18 cellular contexts compared by ENCODE assay signal in the genomic region with DNA sequence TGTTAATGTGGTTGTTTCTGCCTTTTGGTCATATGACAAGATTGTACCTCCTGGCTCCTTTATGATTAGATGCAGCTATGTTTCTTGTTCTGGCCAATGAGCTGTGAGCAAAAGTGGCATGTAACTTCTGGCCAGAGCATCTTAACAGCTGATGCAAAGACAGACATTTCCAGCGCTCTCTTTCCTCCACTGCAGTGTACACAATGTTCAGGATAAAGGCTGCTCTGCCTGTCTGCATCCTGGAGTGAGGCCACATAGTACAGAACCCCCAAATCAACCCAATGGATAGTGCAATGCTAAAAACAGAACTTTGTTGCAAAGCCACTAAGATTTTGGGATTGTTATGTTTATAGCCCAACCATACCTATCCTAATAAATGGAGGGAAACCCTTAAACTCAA. TPM values are rescaled to one million over a fixed set of nuclear protein-coding genes. Genes with fewer than 3 reads are reported as not detected.
DNase-seq lines count a peak whose midpoint lies in the region; ATAC-seq and TF ChIP-seq lines count a peak whose summit lies in the region.
"Had no signal": no experiment of that assay in that cellular context is flagged by ENCODE, and none has a peak within 500 bp of the region (broad histone marks: within the 10 kb centered on the region; RNA-seq: fewer than 3 reads in every experiment).

No MANE protein-coding gene starts in this region.

- peak overlapping the region; percentile 80 for H3K27ac Mint-ChIP-seq in activated CD4-positive, alpha-beta T cell treated with anti-CD3 and anti-CD28 coated beads for 36 hours
- peak overlapping the region; percentile 53 to 90 (median 79) for H3K27ac Mint-ChIP-seq in CD4-positive, alpha-beta memory T cell
- H3K27ac Mint-ChIP-seq in brain (peak overlapping the region in 4 of 5 experiments; percentile 21 to 74 (median 37)), nephron progenitor cell (peak overlapping the region; percentile 82)

- no peak for ATAC-seq in activated CD4-positive, alpha-beta T cell treated with anti-CD3 and anti-CD28 coated beads for 36 hours
- no peak for ATAC-seq in HG03135 (IDR thresholded peaks at IDR 0.05; ENCODE audit: unreplicated experiment)
- ATAC-seq: foreskin keratinocyte had no signal

- peaks cover 94% of the 10 kb centered on the region for H3K4me1 ChIP-seq in CD4-positive, alpha-beta memory T cell (ENCODE audit: insufficient read depth, low read length)

- peak overlapping the region; percentile 11 for H3K4me3 Mint-ChIP-seq in activated CD4-positive, alpha-beta T cell treated with anti-CD3 and anti-CD28 coated beads for 36 hours
- peak overlapping the region in 7 of 8 donors; percentile 24 to 77 (median 64) for H3K4me3 Mint-ChIP-seq in CD4-positive, alpha-beta memory T cell
- H3K4me3 Mint-ChIP-seq in brain (peak overlapping the region in 3 of 5 experiments; percentile 12 to 44 (median 14)), nephron progenitor cell (no peak overlapping the region)

- POLR2A ChIA-PET in activated CD4-positive, alpha-beta T cell treated with anti-CD3 and anti-CD28 coated beads for 36 hours (lab: Charles Lee) = interaction anchor here (1.0 kb wide), 1 partner anchor 49 kb away, joined by 3 read pairs; no protein-coding TSS in a partner anchor
- POLR2A ChIA-PET in CD4-positive, alpha-beta memory T cell (lab: Charles Lee; ENCODE audit: partially characterized antibody) = interaction anchor here (1.3 to 1.6 kb wide), 2 partner anchors 10 to 16 kb away, joined by 4 to 12 read pairs; no protein-coding TSS in a partner anchor

- TF ChIP-seq CTCF in brain (conservative IDR thresholded peaks at IDR 0.05) (no peak), nephron progenitor cell (IDR thresholded peaks at IDR 0.05) (no peak)

- no peaks in the 10 kb centered on the region for H3K27me3 Mint-ChIP-seq in activated CD4-positive, alpha-beta T cell treated with anti-CD3 and anti-CD28 coated beads for 36 hours
- H3K27me3 Mint-ChIP-seq in CD4-positive, alpha-beta memory T cell = no peaks in the 10 kb centered on the region
- no peaks in the 10 kb centered on the region for H3K27me3 Mint-ChIP-seq in brain
- no peaks in the 10 kb centered on the region for H3K27me3 Mint-ChIP-seq in nephron progenitor cell (ENCODE audit: low read depth, poor library complexity)

- no peaks in the 10 kb centered on the region for H3K27me3 ChIP-seq in CD4-positive, alpha-beta memory T cell (ENCODE audit: insufficient read depth, low read length)
- H3K27me3 ChIP-seq: colonic mucosa, foreskin keratinocyte, thyroid gland had no signal

- peak overlapping the region; percentile 4 for H3K27ac ChIP-seq in CD4-positive, alpha-beta memory T cell (ENCODE audit: low read depth, low read length)
- H3K27ac ChIP-seq: 22Rv1, colonic mucosa, foreskin keratinocyte, thyroid gland had no signal

- no peak overlapping the region for H3K4me3 ChIP-seq in CD4-positive, alpha-beta memory T cell (ENCODE audit: low read length in 2 of 2)
- H3K4me3 ChIP-seq: colonic mucosa, skin epidermis, thyroid gland had no signal

- no peaks in the 10 kb centered on the region for H3K9me3 Mint-ChIP-seq in activated CD4-positive, alpha-beta T cell treated with anti-CD3 and anti-CD28 coated beads for 36 hours (ENCODE audit: low read depth)
- H3K9me3 Mint-ChIP-seq in CD4-positive, alpha-beta memory T cell = no peaks in the 10 kb centered on the region
- peaks cover 0 to 1% (median 0%) of the 10 kb centered on the region in 5 experiments for H3K9me3 Mint-ChIP-seq in brain
- peaks cover 4% of the 10 kb centered on the region for H3K9me3 Mint-ChIP-seq in nephron progenitor cell

- no peaks in the 10 kb centered on the region for H3K36me3 ChIP-seq in CD4-positive, alpha-beta memory T cell (ENCODE audit: insufficient read depth, low read length)
- H3K36me3 ChIP-seq: colonic mucosa, thyroid gland had no signal

- peaks cover 25% of the 10 kb centered on the region for H3K36me3 Mint-ChIP-seq in activated CD4-positive, alpha-beta T cell treated with anti-CD3 and anti-CD28 coated beads for 36 hours (ENCODE audit: low read depth)
- peaks cover 7 to 45% of the 10 kb centered on the region in 2 donors for H3K36me3 Mint-ChIP-seq in CD4-positive, alpha-beta memory T cell
- H3K36me3 Mint-ChIP-seq in brain (peaks cover 60% of the 10 kb centered on the region), nephron progenitor cell (ENCODE audit: low read depth) (peaks cover 53% of the 10 kb centered on the region)

- no peaks in the 10 kb centered on the region for H3K9me3 ChIP-seq in CD4-positive, alpha-beta memory T cell (ENCODE audit: control insufficient read depth in 1 of 2, low read length in 2 of 2)
- H3K9me3 ChIP-seq: colonic mucosa, thyroid gland had no signal

- DNase-seq in activated CD4-positive, alpha-beta T cell treated with anti-CD3 and anti-CD28 coated beads for 36 hours = no peak
- DNase-seq in activated CD4-positive, alpha-beta T cell treated with anti-CD3 and anti-CD28 coated beads for 48 hours = no peak
- no peak for DNase-seq in CD4-positive, alpha-beta memory T cell
- no peak for DNase-seq in nephron progenitor cell
- no peak for DNase-seq in iPS-NIHi11 (ENCODE audit: low spot score)
- DNase-seq in OCI-M1 (lab: John Stamatoyannopoulos, UW) = no peak
- DNase-seq: colonic mucosa; DMS53; foreskin keratinocyte; NCI-H1092; NCI-H2081 treated with DMSO at 0.1 percent for 48 hours; stimulated activated CD4-positive, alpha-beta T cell treated with anti-CD3 and anti-CD28 coated beads, Interleukin-4, amount 100 ng/mL, for 4 hours; SW 1271; thyroid gland had no signal

- peaks cover 93% of the 10 kb centered on the region for H3K4me1 Mint-ChIP-seq in activated CD4-positive, alpha-beta T cell treated with anti-CD3 and anti-CD28 coated beads for 36 hours
- peaks cover 77 to 97% (median 88%) of the 10 kb centered on the region in 4 donors for H3K4me1 Mint-ChIP-seq in CD4-positive, alpha-beta memory T cell
- H3K4me1 Mint-ChIP-seq in brain = peaks cover 87% of the 10 kb centered on the region
- peaks cover 45% of the 10 kb centered on the region for H3K4me1 Mint-ChIP-seq in nephron progenitor cell

- CTCF ChIA-PET in activated CD4-positive, alpha-beta T cell treated with anti-CD3 and anti-CD28 coated beads for 36 hours (lab: Charles Lee) = interaction anchor here (0.8 to 2.1 kb wide), 6 partner anchors 14 to 78 kb away, joined by 4 to 5 read pairs (median 4); no protein-coding TSS in a partner anchor
- CTCF ChIA-PET in CD4-positive, alpha-beta memory T cell (lab: Charles Lee; ENCODE audit: partially characterized antibody) = interaction anchor here (1.1 to 1.3 kb wide), 5 partner anchors 9 to 139 kb away, joined by 3 to 4 read pairs (median 3); no protein-coding TSS in a partner anchor

- intact Hi-C loops in activated CD4-positive, alpha-beta T cell treated with anti-CD3 and anti-CD28 coated beads for 36 hours (cut with DNase I, micrococcal nuclease) = loop anchor here in 1 of 2 experiments (5.0 kb wide), 1 partner anchor 402 kb away; a partner anchor contains a TSS
- intact Hi-C loops in CD4-positive, alpha-beta memory T cell (cut with micrococcal nuclease) = no loop called here

RNA-seq across cellular contexts. Expression of a gene that starts 17.9 kb away (rescaled TPM):
- 10 to 100 TPM; 28.8 to 31.0 TPM for total RNA-seq in activated CD4-positive, alpha-beta T cell treated with anti-CD3 and anti-CD28 coated beads for 36 hours
- total RNA-seq in CD4-positive, alpha-beta memory T cell = 100 to 1,000 TPM; 105 to 112 TPM
- polyA plus RNA-seq in CD4-positive, alpha-beta memory T cell = 10 to 100 TPM; 46.0 to 57.0 TPM
- 16.4 TPM for polyA plus RNA-seq in brain (ENCODE audit: insufficient read depth, low read depth, low replicate concordance)
